ENCODE assay signal across 11 cellular contexts in genomic region chr1:1432951-1433803, GRCh38. TPM values are rescaled to one million over a fixed set of nuclear protein-coding genes. Genes with fewer than 3 reads are reported as not detected.
DNase-seq lines count a peak whose midpoint lies in the region; ATAC-seq and TF ChIP-seq lines count a peak whose summit lies in the region.
"Had no signal": no experiment of that assay in that cellular context is flagged by ENCODE, and none has a peak within 500 bp of the region (broad histone marks: within the 10 kb centered on the region; RNA-seq: fewer than 3 reads in every experiment).

No MANE protein-coding gene starts in this region.

- no peak for TF ChIP-seq POLR2A in spleen (IDR thresholded peaks at IDR 0.05)

- no peaks in the 10 kb centered on the region for H3K9me3 ChIP-seq in spleen

- peaks cover 18% of the 10 kb centered on the region for H3K4me1 Mint-ChIP-seq in activated T-cell treated with anti-CD3 and anti-CD28 coated beads, Interleukin-2, amount 50 U/mL, for 24 hours (ENCODE audit: low read depth)
- H3K4me1 Mint-ChIP-seq in activated naive CD8-positive, alpha-beta T cell treated with anti-CD3 and anti-CD28 coated beads, Interleukin-2, amount 50 U/mL, for 24 hours: peaks cover 14% of the 10 kb centered on the region

- H3K4me3 ChIP-seq in spleen: peak overlapping the region in 1 of 8 donors; percentile 7

- H3K27me3 Mint-ChIP-seq in activated T-cell treated with anti-CD3 and anti-CD28 coated beads, Interleukin-2, amount 50 U/mL, for 24 hours: peaks cover 48% of the 10 kb centered on the region
- peaks cover 29% of the 10 kb centered on the region for H3K27me3 Mint-ChIP-seq in activated naive CD8-positive, alpha-beta T cell treated with anti-CD3 and anti-CD28 coated beads, Interleukin-2, amount 50 U/mL, for 24 hours

- H3K4me1 ChIP-seq in spleen: peaks cover 38 to 92% (median 71%) of the 10 kb centered on the region in 6 donors

- peaks cover 0 to 99% (median 40%) of the 10 kb centered on the region in 7 donors for H3K27me3 ChIP-seq in spleen (replicated peaks in 1 of 7)

- 42 to 63% (median 46%) methylated on average over 16 to 34 of the region's 34 CpGs for WGBS in spleen, 5 donors

- in situ Hi-C loops in ACHN (cut with HindIII; ENCODE audit: low pct_ligation_motif_present, low pct_unique_long_range_greater_than_20kb, low sequenced_read_pairs): no loop called here

- no peaks in the 10 kb centered on the region for H3K36me3 Mint-ChIP-seq in activated T-cell treated with anti-CD3 and anti-CD28 coated beads, Interleukin-2, amount 50 U/mL, for 24 hours (ENCODE audit: low read depth)
- H3K36me3 Mint-ChIP-seq in activated naive CD8-positive, alpha-beta T cell treated with anti-CD3 and anti-CD28 coated beads, Interleukin-2, amount 50 U/mL, for 24 hours (ENCODE audit: low read depth): peaks cover 2% of the 10 kb centered on the region

- H3K9me3 Mint-ChIP-seq in activated T-cell treated with anti-CD3 and anti-CD28 coated beads, Interleukin-2, amount 50 U/mL, for 24 hours: no peaks in the 10 kb centered on the region
- no peaks in the 10 kb centered on the region for H3K9me3 Mint-ChIP-seq in activated naive CD8-positive, alpha-beta T cell treated with anti-CD3 and anti-CD28 coated beads, Interleukin-2, amount 50 U/mL, for 24 hours

- peak overlapping the region in 7 of 8 donors; percentile 17 to 82 (median 75) for H3K27ac ChIP-seq in spleen

- DNase-seq in activated T-cell treated with anti-CD3 and anti-CD28 coated beads, Interleukin-2, amount 50 U/mL, for 24 hours: no peak
- no peak for DNase-seq in activated T-cell treated with anti-CD3 and anti-CD28 coated beads for 4 hours
- no peak for DNase-seq in activated naive CD8-positive, alpha-beta T cell treated with anti-CD3 and anti-CD28 coated beads, Interleukin-2, amount 50 U/mL, for 24 hours
- DNase-seq in iPS-NIHi7 (ENCODE audit: extremely low spot score): peak; percentile 82
- DNase-seq in spleen: peak; percentile 74
- DNase-seq in NOMO-1 (lab: John Stamatoyannopoulos, UW; ENCODE audit: unreplicated experiment in 2 of 2): no peak
- no peak for DNase-seq in ACHN
- DNase-seq: DND-41 had no signal

- intact Hi-C loops in spleen (cut with DNase I; ENCODE audit: low total_unique reads): no loop called here

- TF ChIP-seq CTCF in spleen (IDR thresholded peaks at IDR 0.05 in 8 of 11, conservative IDR thresholded peaks at IDR 0.05 in 3 of 11): no peak

- no peak for ATAC-seq in activated naive CD8-positive, alpha-beta T cell treated with anti-CD3 and anti-CD28 coated beads, Interleukin-2, amount 50 U/mL, for 24 hours
- no peak for ATAC-seq in GM19328 (IDR thresholded peaks at IDR 0.05; ENCODE audit: unreplicated experiment)

- H3K36me3 ChIP-seq in spleen: no peaks in the 10 kb centered on the region

- H3K27ac Mint-ChIP-seq in activated T-cell treated with anti-CD3 and anti-CD28 coated beads, Interleukin-2, amount 50 U/mL, for 24 hours: peak overlapping the region; percentile 80
- peak overlapping the region; percentile 73 for H3K27ac Mint-ChIP-seq in activated naive CD8-positive, alpha-beta T cell treated with anti-CD3 and anti-CD28 coated beads, Interleukin-2, amount 50 U/mL, for 24 hours

- peak overlapping the region; percentile 51 for H3K4me3 Mint-ChIP-seq in activated T-cell treated with anti-CD3 and anti-CD28 coated beads, Interleukin-2, amount 50 U/mL, for 24 hours
- peak overlapping the region; percentile 36 for H3K4me3 Mint-ChIP-seq in activated naive CD8-positive, alpha-beta T cell treated with anti-CD3 and anti-CD28 coated beads, Interleukin-2, amount 50 U/mL, for 24 hours

RNA-seq across cellular contexts. Expression of gene VWA1, which starts 2.3 kb away (rescaled TPM):
- total RNA-seq in spleen: 10 to 100 TPM in 6 of 7 donors, 1 to 10 TPM in 1; 3.9 to 18.0 (median 13.1) TPM
- polyA plus RNA-seq in spleen: 10 to 100 TPM in 2 of 3 donors, 1 to 10 TPM in 1; 4.1 to 12.7 (median 11.0) TPM

RNA-seq across cellular contexts. Expression of gene ANKRD65, which starts 12.1 kb away (rescaled TPM):
- total RNA-seq in spleen: 1 to 10 TPM in 5 of 7 donors, under 1 TPM in 2; 0.43 to 2.7 (median 1.2) TPM
- 1 to 10 TPM; 2.3 to 4.3 (median 3.0) TPM for polyA plus RNA-seq in spleen
- total RNA-seq: myocyte; T-helper 1 cell treated with Interleukin-12 subunit alpha and Interleukin-12 subunit beta and Interleukin-4 antibody, amounts not matched to agents 30 ng/mL and 1 ng/mL, for 36 hours had no signal

RNA-seq across cellular contexts. Expression of gene ATAD3C, which starts 16.3 kb away (rescaled TPM):
- total RNA-seq in spleen: 1 to 10 TPM in 2 of 7 donors, under 1 TPM in 3, not detected in 2; 0.25 to 3.9 (median 0.57) TPM
- under 1 TPM; 0.55 to 0.85 (median 0.83) TPM for polyA plus RNA-seq in spleen
- total RNA-seq: myocyte had no signal

RNA-seq across cellular contexts. Expression of gene MRPL20, which starts 26.1 kb away (rescaled TPM):
- 100 to 1,000 TPM in 3 of 7 donors, 10 to 100 TPM in 4; 67.4 to 144 (median 91.3) TPM for total RNA-seq in spleen
- 100 to 1,000 TPM; 101 to 168 (median 122) TPM for polyA plus RNA-seq in spleen

RNA-seq across cellular contexts. Expression of gene CCNL2, which starts 34.0 kb away (rescaled TPM):
- 100 to 1,000 TPM; 167 to 299 (median 208) TPM for total RNA-seq in spleen
- 100 to 1,000 TPM; 111 to 230 (median 199) TPM for polyA plus RNA-seq in spleen

Comparison
In these comparisons a context has a peak if more than half of its experiments do, and no peak if none do; other contexts are left out.
1. DNase-seq: peak in iPS-NIHi7 (single experiment) and spleen (single experiment); none in activated T-cell treated with anti-CD3 and anti-CD28 coated beads, Interleukin-2, amount 50 U/mL, for 24 hours (single experiment), activated T-cell treated with anti-CD3 and anti-CD28 coated beads for 4 hours (single experiment), activated naive CD8-positive, alpha-beta T cell treated with anti-CD3 and anti-CD28 coated beads, Interleukin-2, amount 50 U/mL, for 24 hours (single experiment), NOMO-1 (0 of 2) and ACHN (single experiment).